In genomic region chr11:75534291-75535038, GRCh38 we compare ENCODE assay signal across 18 cellular contexts. TPM values are rescaled to one million over a fixed set of nuclear protein-coding genes. Genes with fewer than 3 reads are reported as not detected.
A peak's percentile ranks its signal among the peaks of the same experiment; 100 is the strongest.
DNase-seq lines count a peak whose midpoint lies in the region; ATAC-seq and TF ChIP-seq lines count a peak whose summit lies in the region.
"Had no signal": no experiment of that assay in that cellular context is flagged by ENCODE, and none has a peak within 500 bp of the region (broad histone marks: within the 10 kb centered on the region; RNA-seq: fewer than 3 reads in every experiment).

No MANE protein-coding gene starts in this region.

- no peak overlapping the region for H3K9ac ChIP-seq in Karpas-422 (ENCODE audit: low read length)

- H3K79me2 ChIP-seq in Karpas-422 (ENCODE audit: low read length), result no peaks in the 10 kb centered on the region

- CTCF ChIA-PET in activated CD8-positive, alpha-beta T cell treated with anti-CD3 and anti-CD28 coated beads, Interleukin-2, amount 10 ng/mL, durations not matched to agents 7 days and 5 days (lab: Charles Lee), result interaction anchor here (0.9 to 13.0 kb wide), 8 partner anchors 9 to 152 kb away, joined by 3 to 237 read pairs (median 5); partner anchors contain the start of gene GDPD5
- CTCF ChIA-PET in activated CD8-positive, alpha-beta T cell treated with anti-CD3 and anti-CD28 coated beads for 36 hours (lab: Charles Lee), result interaction anchor here (1.0 to 8.3 kb wide), 11 partner anchors 9 to 285 kb away, joined by 3 to 130 read pairs (median 6); partner anchors contain the start of gene GDPD5

- no peaks in the 10 kb centered on the region for H3K9me2 ChIP-seq in Karpas-422 (replicated peaks; ENCODE audit: insufficient read depth, low read length)

- H3K4me1 Mint-ChIP-seq in activated CD8-positive, alpha-beta T cell treated with anti-CD3 and anti-CD28 coated beads, Interleukin-2, amount 10 ng/mL, durations not matched to agents 7 days and 5 days (ENCODE audit: low read depth), result peaks cover 71% of the 10 kb centered on the region
- peaks cover 41% of the 10 kb centered on the region for H3K4me1 Mint-ChIP-seq in activated CD8-positive, alpha-beta T cell treated with anti-CD3 and anti-CD28 coated beads for 36 hours (ENCODE audit: low read depth)
- H3K4me1 Mint-ChIP-seq in endothelial cell (ENCODE audit: unreplicated experiment), result peaks cover 68% of the 10 kb centered on the region

- intact Hi-C loops in activated CD8-positive, alpha-beta T cell treated with anti-CD3 and anti-CD28 coated beads for 36 hours (cut with micrococcal nuclease), result loop anchor here (5.0 to 10.0 kb wide), 2 partner anchors 147 to 260 kb away; no protein-coding TSS in a partner anchor
- intact Hi-C loops in prostate gland (cut with DNase I), result loop anchor here (5.0 kb wide), 1 partner anchor 147 kb away; no protein-coding TSS in a partner anchor

- peaks cover 3% of the 10 kb centered on the region for H3K27me3 Mint-ChIP-seq in activated CD8-positive, alpha-beta T cell treated with anti-CD3 and anti-CD28 coated beads, Interleukin-2, amount 10 ng/mL, durations not matched to agents 7 days and 5 days (ENCODE audit: low read depth)
- peaks cover 3% of the 10 kb centered on the region for H3K27me3 Mint-ChIP-seq in activated CD8-positive, alpha-beta T cell treated with anti-CD3 and anti-CD28 coated beads for 36 hours
- H3K27me3 Mint-ChIP-seq in endothelial cell (ENCODE audit: unreplicated experiment), result peaks cover 3% of the 10 kb centered on the region

- H2AFZ ChIP-seq in Karpas-422 (ENCODE audit: low read length), result no peak overlapping the region

- POLR2A ChIA-PET in activated CD8-positive, alpha-beta T cell treated with anti-CD3 and anti-CD28 coated beads, Interleukin-2, amount 10 ng/mL, durations not matched to agents 7 days and 5 days (lab: Charles Lee), result interaction anchor here (0.6 to 1.0 kb wide), 5 partner anchors 21 to 259 kb away, joined by 3 to 4 read pairs (median 3); partner anchors contain the start of gene SERPINH1
- POLR2A ChIA-PET in activated CD8-positive, alpha-beta T cell treated with anti-CD3 and anti-CD28 coated beads for 36 hours (lab: Charles Lee), result interaction anchor here (0.6 to 1.2 kb wide), 3 partner anchors 41 to 144 kb away, joined by 3 to 4 read pairs (median 4); no protein-coding TSS in a partner anchor

- ATAC-seq in activated CD8-positive, alpha-beta T cell treated with anti-CD3 and anti-CD28 coated beads, Interleukin-2, amount 10 ng/mL, durations not matched to agents 7 days and 5 days, result no peak
- ATAC-seq in activated CD8-positive, alpha-beta T cell treated with anti-CD3 and anti-CD28 coated beads for 36 hours, result no peak
- ATAC-seq: activated T-cell treated with anti-CD3 and anti-CD28 coated beads, Interleukin-2, amount 50 U/mL, for 72 hours had no signal

- no peak overlapping the region for H3K4me2 ChIP-seq in Karpas-422 (ENCODE audit: low read depth, low read length, poor library complexity, severe bottlenecking)

- H3K27ac ChIP-seq in prostate gland (no peak overlapping the region), Karpas-422 (ENCODE audit: low read length) (no peak overlapping the region)
- H3K27ac ChIP-seq: ovary, suprapubic skin had no signal

- H4K20me1 ChIP-seq in Karpas-422 (ENCODE audit: insufficient read depth, low read depth, low read length), result no peaks in the 10 kb centered on the region; the same call in 1 of the 2 replicates

- no peaks in the 10 kb centered on the region for H3K9me3 ChIP-seq in prostate gland
- no peaks in the 10 kb centered on the region for H3K9me3 ChIP-seq in Karpas-422 (ENCODE audit: low read length)
- H3K9me3 ChIP-seq: ovary, suprapubic skin had no signal

- H3K4me1 ChIP-seq in prostate gland (replicated peaks) (no peaks in the 10 kb centered on the region), Karpas-422 (ENCODE audit: low read length) (peaks cover 26% of the 10 kb centered on the region)

- no peak overlapping the region for H3K4me3 ChIP-seq in prostate gland
- no peak overlapping the region for H3K4me3 ChIP-seq in Karpas-422 (ENCODE audit: low read length)
- H3K4me3 ChIP-seq: ovary, suprapubic skin had no signal

- H3K27me3 ChIP-seq in prostate gland (replicated peaks; ENCODE audit: insufficient read depth) (no peaks in the 10 kb centered on the region), Karpas-422 (ENCODE audit: low read length) (no peaks in the 10 kb centered on the region)
- H3K27me3 ChIP-seq: ovary, suprapubic skin had no signal

- no peak for TF ChIP-seq CTCF in activated CD8-positive, alpha-beta T cell treated with anti-CD3 and anti-CD28 coated beads for 36 hours (IDR thresholded peaks at IDR 0.05)
- TF ChIP-seq CTCF in endothelial cell (IDR thresholded peaks at IDR 0.05; ENCODE audit: unreplicated experiment) (no peak), prostate gland (IDR thresholded peaks at IDR 0.05) (no peak)

- WGBS in prostate gland, result 49% methylated on average over 14 of the region's 14 CpGs

- H3K27ac Mint-ChIP-seq in activated CD8-positive, alpha-beta T cell treated with anti-CD3 and anti-CD28 coated beads, Interleukin-2, amount 10 ng/mL, durations not matched to agents 7 days and 5 days, result peak overlapping the region; percentile 21
- H3K27ac Mint-ChIP-seq in activated CD8-positive, alpha-beta T cell treated with anti-CD3 and anti-CD28 coated beads for 36 hours, result no peak overlapping the region
- peak overlapping the region; percentile 19 for H3K27ac Mint-ChIP-seq in endothelial cell (ENCODE audit: unreplicated experiment)
- H3K27ac Mint-ChIP-seq: activated T-cell treated with anti-CD3 and anti-CD28 coated beads, Interleukin-2, amount 50 U/mL, for 72 hours; dendritic cell treated with granulocyte-macrophage colony-stimulating factor and Interleukin-4, amounts not matched to agents 40 ng/mL and 50 ng/mL, for 4 days had no signal

- no peak for DNase-seq in activated CD8-positive, alpha-beta T cell treated with anti-CD3 and anti-CD28 coated beads, Interleukin-2, amount 10 ng/mL, durations not matched to agents 7 days and 5 days
- no peak for DNase-seq in activated CD8-positive, alpha-beta T cell treated with anti-CD3 and anti-CD28 coated beads for 36 hours
- peak; percentile 45 for DNase-seq in NCI-H748 (lab: John Stamatoyannopoulos, UW; ENCODE audit: unreplicated experiment)
- no peak for DNase-seq in endothelial cell (ENCODE audit: low spot score)
- DNase-seq in prostate gland (ENCODE audit: low spot score), result peak; percentile 15
- DNase-seq in Karpas-422, result no peak
- no peak for DNase-seq in NCI-H526 treated with DMSO at 0.1 percent for 48 hours (lab: John Stamatoyannopoulos, UW)
- no peak for DNase-seq in KG1 (lab: John Stamatoyannopoulos, UW)
- DNase-seq: ACHN; activated CD4-positive, alpha-beta T cell treated with anti-CD3 and anti-CD28 coated beads for 1 hour; activated T-cell treated with anti-CD3 and anti-CD28 coated beads, Interleukin-2, amount 50 U/mL, for 72 hours; amygdala; DMS 273 treated with DMSO at 0.1 percent for 48 hours; GOT3; mesendoderm; ovary had no signal

- no peak overlapping the region for H3K4me3 Mint-ChIP-seq in activated CD8-positive, alpha-beta T cell treated with anti-CD3 and anti-CD28 coated beads, Interleukin-2, amount 10 ng/mL, durations not matched to agents 7 days and 5 days
- no peak overlapping the region for H3K4me3 Mint-ChIP-seq in activated CD8-positive, alpha-beta T cell treated with anti-CD3 and anti-CD28 coated beads for 36 hours
- no peak overlapping the region for H3K4me3 Mint-ChIP-seq in endothelial cell (ENCODE audit: unreplicated experiment)
- H3K4me3 Mint-ChIP-seq: activated T-cell treated with anti-CD3 and anti-CD28 coated beads, Interleukin-2, amount 50 U/mL, for 72 hours; dendritic cell treated with granulocyte-macrophage colony-stimulating factor and Interleukin-4, amounts not matched to agents 40 ng/mL and 50 ng/mL, for 4 days had no signal

- no peaks in the 10 kb centered on the region for H3K36me3 Mint-ChIP-seq in activated CD8-positive, alpha-beta T cell treated with anti-CD3 and anti-CD28 coated beads, Interleukin-2, amount 10 ng/mL, durations not matched to agents 7 days and 5 days (ENCODE audit: low read depth)
- H3K36me3 Mint-ChIP-seq in activated CD8-positive, alpha-beta T cell treated with anti-CD3 and anti-CD28 coated beads for 36 hours (ENCODE audit: low read depth), result no peaks in the 10 kb centered on the region
- no peaks in the 10 kb centered on the region for H3K36me3 Mint-ChIP-seq in endothelial cell (ENCODE audit: low read depth, unreplicated experiment)

- H3K36me3 ChIP-seq in prostate gland, result no peaks in the 10 kb centered on the region
- no peaks in the 10 kb centered on the region for H3K36me3 ChIP-seq in Karpas-422 (ENCODE audit: insufficient read depth, low read length)
- H3K36me3 ChIP-seq: ovary, suprapubic skin had no signal

- no peak for TF ChIP-seq POLR2A in prostate gland (IDR thresholded peaks at IDR 0.05)

- no peaks in the 10 kb centered on the region for H3K9me3 Mint-ChIP-seq in activated CD8-positive, alpha-beta T cell treated with anti-CD3 and anti-CD28 coated beads, Interleukin-2, amount 10 ng/mL, durations not matched to agents 7 days and 5 days (ENCODE audit: insufficient read depth)
- no peaks in the 10 kb centered on the region for H3K9me3 Mint-ChIP-seq in activated CD8-positive, alpha-beta T cell treated with anti-CD3 and anti-CD28 coated beads for 36 hours
- no peaks in the 10 kb centered on the region for H3K9me3 Mint-ChIP-seq in endothelial cell (ENCODE audit: unreplicated experiment)
- H3K9me3 Mint-ChIP-seq: activated T-cell treated with anti-CD3 and anti-CD28 coated beads, Interleukin-2, amount 50 U/mL, for 72 hours; dendritic cell treated with granulocyte-macrophage colony-stimulating factor and Interleukin-4, amounts not matched to agents 40 ng/mL and 50 ng/mL, for 4 days had no signal

RNA-seq across cellular contexts. Expression of gene GDPD5, which starts 8.7 kb away (rescaled TPM):
- 10 to 100 TPM; 23.1 to 26.6 TPM for total RNA-seq in activated CD8-positive, alpha-beta T cell treated with anti-CD3 and anti-CD28 coated beads, Interleukin-2, amount 10 ng/mL, durations not matched to agents 7 days and 5 days
- total RNA-seq in activated CD8-positive, alpha-beta T cell treated with anti-CD3 and anti-CD28 coated beads for 36 hours, result 10 to 100 TPM in 1 of 2 experiments, 1 to 10 TPM in 1; 7.8 to 11.0 TPM
- total RNA-seq in endothelial cell (ENCODE audit: unreplicated experiment), result 674 TPM
- total RNA-seq in prostate gland, result 10 to 100 TPM in 1 of 2 donors, 1 to 10 TPM in 1; 1.7 to 14.6 TPM
- total RNA-seq in Karpas-422 (2014; rRNA removed; shearing (Covaris generic); ENCODE audit: low replicate concordance), result 137 and 237 TPM in 2 replicates

RNA-seq across cellular contexts. Expression of gene SERPINH1, which starts 27.6 kb away (rescaled TPM):
- 10 to 100 TPM in 1 of 2 experiments, 1 to 10 TPM in 1; 9.3 to 10.8 TPM for total RNA-seq in activated CD8-positive, alpha-beta T cell treated with anti-CD3 and anti-CD28 coated beads, Interleukin-2, amount 10 ng/mL, durations not matched to agents 7 days and 5 days
- 10 to 100 TPM; 15.7 to 17.7 TPM for total RNA-seq in activated CD8-positive, alpha-beta T cell treated with anti-CD3 and anti-CD28 coated beads for 36 hours
- total RNA-seq in endothelial cell (ENCODE audit: unreplicated experiment) (449 TPM), prostate gland (100 to 1,000 TPM; 123 to 189 TPM)
- 10.5 and 16.1 TPM in 2 replicates for total RNA-seq in Karpas-422 (2014; rRNA removed; shearing (Covaris generic); ENCODE audit: low replicate concordance)

Comparison
In these comparisons a context has a peak if more than half of its experiments do, and no peak if none do; other contexts are left out.
1. DNase-seq: peak in NCI-H748 (single experiment) and prostate gland (single experiment); none in activated CD8-positive, alpha-beta T cell treated with anti-CD3 and anti-CD28 coated beads, Interleukin-2, amount 10 ng/mL, durations not matched to agents 7 days and 5 days (single experiment), activated CD8-positive, alpha-beta T cell treated with anti-CD3 and anti-CD28 coated beads for 36 hours (single experiment), endothelial cell (single experiment), Karpas-422 (single experiment), NCI-H526 treated with DMSO at 0.1 percent for 48 hours (single experiment) and KG1 (single experiment).